ENCODE assay signal across 19 cellular contexts in the genomic region with DNA sequence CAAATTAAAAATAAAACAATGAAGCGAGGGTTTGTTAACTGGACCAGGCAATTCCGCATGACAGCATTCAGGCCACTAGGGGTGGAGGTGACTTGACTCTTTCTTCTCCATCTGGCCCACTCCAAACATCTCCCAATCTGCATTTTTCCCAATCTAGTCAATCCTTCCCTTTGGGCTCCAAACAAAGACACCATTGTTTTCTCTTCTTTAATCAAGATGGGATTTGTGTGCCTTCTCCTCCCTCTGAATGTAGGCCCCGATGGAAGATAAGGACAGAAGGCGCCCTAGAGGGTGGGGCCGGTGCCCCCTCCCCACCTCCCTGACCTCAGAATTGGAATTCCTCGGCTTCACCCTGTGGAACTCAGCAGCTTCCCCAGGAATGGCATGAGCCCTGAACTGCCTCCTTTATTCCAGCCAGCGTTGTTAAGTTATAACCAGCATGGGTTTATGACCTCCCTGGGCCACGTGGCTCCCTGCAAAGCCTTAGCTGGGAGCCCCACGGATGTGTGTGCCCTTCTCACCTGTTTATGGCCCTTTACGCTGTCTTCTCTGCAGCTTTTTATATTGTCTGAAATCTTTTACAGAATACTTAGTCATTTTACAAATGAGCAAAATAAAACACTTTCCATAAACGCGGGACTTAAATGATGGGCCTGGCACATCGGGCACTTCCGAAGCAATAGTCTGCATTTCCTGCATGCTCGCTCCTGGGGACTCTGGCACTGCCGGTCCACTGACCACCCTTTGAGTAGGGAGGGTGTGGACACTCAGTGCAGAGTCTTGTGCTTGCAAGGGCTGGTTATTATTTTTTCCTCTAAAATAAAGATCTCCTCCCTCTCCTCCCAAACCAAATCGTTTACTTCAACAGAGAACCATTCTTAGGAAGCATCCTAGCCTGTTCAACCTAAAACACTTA. TPM values are rescaled to one million over a fixed set of nuclear protein-coding genes. Genes with fewer than 3 reads are reported as not detected.
DNase-seq lines count a peak whose midpoint lies in the region; ATAC-seq, FAIRE-seq and TF ChIP-seq lines count a peak whose summit lies in the region.
"Had no signal": no experiment of that assay in that cellular context is flagged by ENCODE, and none has a peak within 500 bp of the region (broad histone marks: within the 10 kb centered on the region; RNA-seq: fewer than 3 reads in every experiment).

No MANE protein-coding gene starts in this region.

- H3K36me3 ChIP-seq in WERI-Rb-1 (no peaks in the 10 kb centered on the region; the same call in 1 of the 2 replicates), small intestine (ENCODE audit: control insufficient read depth in 2 of 2, insufficient read depth in 2 of 2, low read length in 2 of 2) (peaks cover 0 to 2% of the 10 kb centered on the region in 2 donors)
- H3K36me3 ChIP-seq: BLaER1, vagina had no signal

- H3K27me3 ChIP-seq in WERI-Rb-1 (ENCODE audit: insufficient read depth, low read depth, severe bottlenecking) (no peaks in the 10 kb centered on the region), small intestine (ENCODE audit: control insufficient read depth in 2 of 2, insufficient read depth in 2 of 2, low read length in 2 of 2) (no peaks in the 10 kb centered on the region)
- H3K27me3 ChIP-seq: BLaER1, vagina had no signal

- no peak overlapping the region for H3K27ac ChIP-seq in WERI-Rb-1
- peak overlapping the region; percentile 19 to 63 for H3K27ac ChIP-seq in small intestine (ENCODE audit: low read depth in 1 of 2, low read length in 1 of 2)
- H3K27ac ChIP-seq: BLaER1, dorsolateral prefrontal cortex, vagina had no signal

- ATAC-seq in GM18868 (IDR thresholded peaks at IDR 0.05; ENCODE audit: unreplicated experiment) (no peak), GM21423 (IDR thresholded peaks at IDR 0.05; ENCODE audit: unreplicated experiment) (no peak)
- ATAC-seq: activated CD4-positive, CD25-positive, alpha-beta regulatory T cell treated with anti-CD3 and anti-CD28 coated beads, Interleukin-2, amount 50 U/mL, for 24 hours; GM12878; stimulated activated naive CD8-positive, alpha-beta T cell treated with anti-CD3 and anti-CD28 coated beads, Interleukin-15, Interleukin-2, amounts not matched to agents 100 U/mL and 50 U/mL, for 24 hours had no signal

- H3K9me3 ChIP-seq in WERI-Rb-1 (ENCODE audit: severe bottlenecking), result no peaks in the 10 kb centered on the region
- no peaks in the 10 kb centered on the region for H3K9me3 ChIP-seq in small intestine (ENCODE audit: control insufficient read depth, low read depth)
- H3K9me3 ChIP-seq: BLaER1, vagina had no signal

- DNase-seq in HT-29 (ENCODE audit: low spot score) (peak; percentile 58), WERI-Rb-1 (no peak), islet precursor cell (peak; percentile 94), small intestine (peak; percentile 80), LoVo (ENCODE audit: low spot score) (no peak)
- DNase-seq: activated naive CD4-positive, alpha-beta T cell treated with Interleukin-2 at 50 U/mL for 16 hours; dorsolateral prefrontal cortex; NCI-H1694; NCI-H510A; stimulated activated naive CD8-positive, alpha-beta T cell treated with anti-CD3 and anti-CD28 coated beads, Interleukin-15, Interleukin-2, amounts not matched to agents 100 U/mL and 50 U/mL, for 24 hours had no signal

- WGBS in small intestine, 3 donors, result 32 to 60% (median 45%) methylated on average over 17 of the region's 17 CpGs

- peak; percentile 39 for TF ChIP-seq CTCF in WERI-Rb-1 (IDR thresholded peaks at IDR 0.05; ENCODE audit: low read depth, low read length)

- FAIRE-seq in small intestine (lab: Jason Lieb, UNC), result no peak
- FAIRE-seq: GM12878 had no signal

- no peak overlapping the region for H3K4me3 ChIP-seq in WERI-Rb-1 (ENCODE audit: low read depth, low read length)
- no peak overlapping the region for H3K4me3 ChIP-seq in small intestine (ENCODE audit: low read depth in 1 of 2, low read length in 2 of 2)
- H3K4me3 ChIP-seq: BLaER1, dorsolateral prefrontal cortex, GM12878, vagina had no signal

- H3K4me1 ChIP-seq in small intestine (ENCODE audit: control insufficient read depth in 2 of 2, insufficient read depth in 1 of 2, low read depth in 1 of 2, low read length in 1 of 2), result peaks cover 0 to 3% of the 10 kb centered on the region in 2 donors
- H3K4me1 ChIP-seq: vagina had no signal

RNA-seq across cellular contexts. Expression of a gene that starts 24.5 kb away (rescaled TPM):
- 17.9 and 18.8 TPM in 2 replicates for total RNA-seq in HT-29 (2014; rRNA removed; shearing (Covaris generic))
- 10 to 100 TPM in 2 of 3 donors, 1 to 10 TPM in 1; 8.2 to 23.3 (median 12.7) TPM for polyA plus RNA-seq in small intestine
- total RNA-seq: GM12878, mesenteric fat pad, osteoblast, skeletal muscle tissue had no signal
- polyA plus RNA-seq: GM12878 had no signal

Comparison
In these comparisons a context has a peak if more than half of its experiments do, and no peak if none do; other contexts are left out.
1. DNase-seq: peak in HT-29 (single experiment), islet precursor cell (single experiment) and small intestine (single experiment); none in WERI-Rb-1 (single experiment) and LoVo (single experiment).